ENCODE assay signal across 2 cellular contexts in genomic region chrX:102745513-102746133, GRCh38.
TF ChIP-seq lines count a peak whose summit lies in the region.

No MANE protein-coding gene starts in this region.

TF ChIP-seq in liver, 16 proteins besides CTCF, POLR2A, EP300 and RAD21:
- TF ChIP-seq, protein P1, sequence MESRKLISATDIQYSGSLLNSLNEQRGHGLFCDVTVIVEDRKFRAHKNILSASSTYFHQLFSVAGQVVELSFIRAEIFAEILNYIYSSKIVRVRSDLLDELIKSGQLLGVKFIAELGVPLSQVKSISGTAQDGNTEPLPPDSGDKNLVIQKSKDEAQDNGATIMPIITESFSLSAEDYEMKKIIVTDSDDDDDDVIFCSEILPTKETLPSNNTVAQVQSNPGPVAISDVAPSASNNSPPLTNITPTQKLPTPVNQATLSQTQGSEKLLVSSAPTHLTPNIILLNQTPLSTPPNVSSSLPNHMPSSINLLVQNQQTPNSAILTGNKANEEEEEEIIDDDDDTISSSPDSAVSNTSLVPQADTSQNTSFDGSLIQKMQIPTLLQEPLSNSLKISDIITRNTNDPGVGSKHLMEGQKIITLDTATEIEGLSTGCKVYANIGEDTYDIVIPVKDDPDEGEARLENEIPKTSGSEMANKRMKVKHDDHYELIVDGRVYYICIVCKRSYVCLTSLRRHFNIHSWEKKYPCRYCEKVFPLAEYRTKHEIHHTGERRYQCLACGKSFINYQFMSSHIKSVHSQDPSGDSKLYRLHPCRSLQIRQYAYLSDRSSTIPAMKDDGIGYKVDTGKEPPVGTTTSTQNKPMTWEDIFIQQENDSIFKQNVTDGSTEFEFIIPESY (IDR thresholded peaks at IDR 0.05) = no peak
- TF ChIP-seq HNF4A (conservative IDR thresholded peaks at IDR 0.05) (no peak), EGR1 (IDR thresholded peaks at IDR 0.05; ENCODE audit: low read depth in 2 of 2) (no peak), GABPA (IDR thresholded peaks at IDR 0.05 in 1 of 2, conservative IDR thresholded peaks at IDR 0.05 in 1 of 2) (no peak), JUND (IDR thresholded peaks at IDR 0.05) (no peak), ATF3 (IDR thresholded peaks at IDR 0.05) (no peak)
- TF ChIP-seq, protein P2, sequence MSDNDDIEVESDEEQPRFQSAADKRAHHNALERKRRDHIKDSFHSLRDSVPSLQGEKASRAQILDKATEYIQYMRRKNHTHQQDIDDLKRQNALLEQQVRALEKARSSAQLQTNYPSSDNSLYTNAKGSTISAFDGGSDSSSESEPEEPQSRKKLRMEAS (IDR thresholded peaks at IDR 0.05) = no peak

TF ChIP-seq in HepG2, 621 proteins besides CTCF, POLR2A, EP300 and RAD21:
- TF ChIP-seq ZNF205 (CRISPR knock-in tag; IDR thresholded peaks at IDR 0.05) (no peak), ZEB1 (IDR thresholded peaks at IDR 0.05; ENCODE audit: insufficient replicate concordance, low read depth) (no peak), SAFB2 (CRISPR knock-in tag; IDR thresholded peaks at IDR 0.05; ENCODE audit: borderline replicate concordance, low read depth) (no peak), SNAI1 (CRISPR knock-in tag; IDR thresholded peaks at IDR 0.05; ENCODE audit: borderline replicate concordance) (no peak), ZNF691 (CRISPR knock-in tag; IDR thresholded peaks at IDR 0.05; ENCODE audit: borderline replicate concordance, low read depth) (no peak), BRF2 (CRISPR knock-in tag; IDR thresholded peaks at IDR 0.05) (no peak), ZMYM2 (CRISPR knock-in tag; IDR thresholded peaks at IDR 0.05) (no peak), ZFP90 (CRISPR knock-in tag; IDR thresholded peaks at IDR 0.05; ENCODE audit: borderline replicate concordance) (no peak)
- TF ChIP-seq, protein P3, sequence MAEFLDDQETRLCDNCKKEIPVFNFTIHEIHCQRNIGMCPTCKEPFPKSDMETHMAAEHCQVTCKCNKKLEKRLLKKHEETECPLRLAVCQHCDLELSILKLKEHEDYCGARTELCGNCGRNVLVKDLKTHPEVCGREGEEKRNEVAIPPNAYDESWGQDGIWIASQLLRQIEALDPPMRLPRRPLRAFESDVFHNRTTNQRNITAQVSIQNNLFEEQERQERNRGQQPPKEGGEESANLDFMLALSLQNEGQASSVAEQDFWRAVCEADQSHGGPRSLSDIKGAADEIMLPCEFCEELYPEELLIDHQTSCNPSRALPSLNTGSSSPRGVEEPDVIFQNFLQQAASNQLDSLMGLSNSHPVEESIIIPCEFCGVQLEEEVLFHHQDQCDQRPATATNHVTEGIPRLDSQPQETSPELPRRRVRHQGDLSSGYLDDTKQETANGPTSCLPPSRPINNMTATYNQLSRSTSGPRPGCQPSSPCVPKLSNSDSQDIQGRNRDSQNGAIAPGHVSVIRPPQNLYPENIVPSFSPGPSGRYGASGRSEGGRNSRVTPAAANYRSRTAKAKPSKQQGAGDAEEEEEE (CRISPR knock-in tag; IDR thresholded peaks at IDR 0.05; ENCODE audit: borderline replicate concordance) = no peak
